Comparison of ENCODE assay signal across 9 cellular contexts in the genomic region with DNA sequence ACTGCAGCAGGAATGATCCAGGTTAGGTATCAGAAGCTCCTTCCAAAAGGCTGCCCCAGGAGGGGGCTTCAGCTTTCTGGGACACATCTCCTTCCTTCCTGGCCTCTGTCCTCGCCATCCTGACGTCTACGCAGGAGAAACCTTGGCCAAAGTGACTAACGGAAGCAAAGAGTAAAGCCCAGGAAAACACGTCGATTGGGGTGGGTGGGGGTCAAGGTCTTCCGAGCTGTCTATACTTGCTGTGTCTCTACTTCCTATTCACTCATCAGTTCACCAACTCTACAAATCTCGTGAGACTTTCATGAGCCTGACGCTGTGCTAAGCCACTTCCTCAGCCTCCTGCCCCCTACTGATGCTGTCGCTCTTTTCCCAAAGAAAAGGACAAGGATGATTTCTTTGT.
DNase-seq lines count a peak whose midpoint lies in the region; ATAC-seq, FAIRE-seq and TF ChIP-seq lines count a peak whose summit lies in the region.
"Had no signal": no experiment of that assay in that cellular context is flagged by ENCODE, and none has a peak within 500 bp of the region (broad histone marks: within the 10 kb centered on the region; RNA-seq: fewer than 3 reads in every experiment).

No MANE protein-coding gene starts in this region.

- TF ChIP-seq CTCF in brain microvascular endothelial cell (IDR thresholded peaks at IDR 0.05; ENCODE audit: low read depth, low read length, missing control alignments): peak; percentile 26
- TF ChIP-seq CTCF in psoas muscle (IDR thresholded peaks at IDR 0.05): no peak

- H3K27me3 ChIP-seq in brain microvascular endothelial cell (replicated peaks) (no peaks in the 10 kb centered on the region), psoas muscle (ENCODE audit: insufficient read depth in 3 of 3, low read length in 2 of 3) (no peaks in the 10 kb centered on the region)

- H3K27ac ChIP-seq in brain microvascular endothelial cell (peak overlapping the region; percentile 58), psoas muscle (peak overlapping the region; percentile 78)

- peaks cover 34% of the 10 kb centered on the region for H3K4me1 ChIP-seq in psoas muscle

- WGBS in psoas muscle, 3 donors: 50 to 70% (median 57%) methylated on average over 10 of the region's 10 CpGs

- intact Hi-C loops in psoas muscle (cut with DNase I): loop anchor here in 1 of 2 donors (5.0 kb wide), 1 partner anchor 82 kb away; no protein-coding TSS in a partner anchor

- DNase-seq in GM18507 (ENCODE audit: extremely low spot score, insufficient read length, low read depth): no peak
- peak; percentile 69 for DNase-seq in KBM-7
- DNase-seq in brain microvascular endothelial cell: peak; percentile 11
- DNase-seq in psoas muscle: no peak
- DNase-seq in SW 1271 (lab: John Stamatoyannopoulos, UW): no peak
- DNase-seq in DMS79 treated with DMSO at 0.1 percent for 48 hours (lab: John Stamatoyannopoulos, UW): no peak
- no peak for DNase-seq in activated effector memory CD4-positive, alpha-beta T cell treated with anti-CD3 and anti-CD28 coated beads, Interleukin-2, amount 50 U/mL, for 16 hours

- in situ Hi-C loops in KBM-7 (cut with MboI; ENCODE audit: low pct_unique_long_range_greater_than_20kb, low sequenced_read_pairs): loop anchor here (10.0 to 25.0 kb wide), 2 partner anchors 105 to 222 kb away; a partner anchor contains a TSS
- in situ Hi-C loops in brain microvascular endothelial cell (cut with HindIII; ENCODE audit: low pct_ligation_motif_present, low sequenced_read_pairs): no loop called here

- H3K4me3 ChIP-seq in brain microvascular endothelial cell (ENCODE audit: low read depth, low read length) (no peak overlapping the region), psoas muscle (no peak overlapping the region)

- FAIRE-seq in GM18507 (lab: Jason Lieb, UNC): peak; percentile 59
- FAIRE-seq: H1 had no signal

- ATAC-seq in psoas muscle: peak in 1 of 4 donors; percentile 7
- no peak for ATAC-seq in HG02763 (IDR thresholded peaks at IDR 0.05; ENCODE audit: unreplicated experiment)

- H3K9me3 ChIP-seq in psoas muscle: no peaks in the 10 kb centered on the region

- no peaks in the 10 kb centered on the region for H3K36me3 ChIP-seq in brain microvascular endothelial cell (replicated peaks)
- H3K36me3 ChIP-seq in psoas muscle (ENCODE audit: insufficient read depth in 1 of 2, low read depth in 1 of 2): peaks cover 0 to 13% of the 10 kb centered on the region in 2 donors

Comparison
In these comparisons a context has a peak if more than half of its experiments do, and no peak if none do; other contexts are left out.
1. DNase-seq: peak in KBM-7 (single experiment) and brain microvascular endothelial cell (single experiment); none in GM18507 (single experiment), psoas muscle (0 of 2), SW 1271 (0 of 2), DMS79 treated with DMSO at 0.1 percent for 48 hours (single experiment) and activated effector memory CD4-positive, alpha-beta T cell treated with anti-CD3 and anti-CD28 coated beads, Interleukin-2, amount 50 U/mL, for 16 hours (single experiment).